Comparison of ENCODE assay signal across 6 cellular contexts in the genomic region with DNA sequence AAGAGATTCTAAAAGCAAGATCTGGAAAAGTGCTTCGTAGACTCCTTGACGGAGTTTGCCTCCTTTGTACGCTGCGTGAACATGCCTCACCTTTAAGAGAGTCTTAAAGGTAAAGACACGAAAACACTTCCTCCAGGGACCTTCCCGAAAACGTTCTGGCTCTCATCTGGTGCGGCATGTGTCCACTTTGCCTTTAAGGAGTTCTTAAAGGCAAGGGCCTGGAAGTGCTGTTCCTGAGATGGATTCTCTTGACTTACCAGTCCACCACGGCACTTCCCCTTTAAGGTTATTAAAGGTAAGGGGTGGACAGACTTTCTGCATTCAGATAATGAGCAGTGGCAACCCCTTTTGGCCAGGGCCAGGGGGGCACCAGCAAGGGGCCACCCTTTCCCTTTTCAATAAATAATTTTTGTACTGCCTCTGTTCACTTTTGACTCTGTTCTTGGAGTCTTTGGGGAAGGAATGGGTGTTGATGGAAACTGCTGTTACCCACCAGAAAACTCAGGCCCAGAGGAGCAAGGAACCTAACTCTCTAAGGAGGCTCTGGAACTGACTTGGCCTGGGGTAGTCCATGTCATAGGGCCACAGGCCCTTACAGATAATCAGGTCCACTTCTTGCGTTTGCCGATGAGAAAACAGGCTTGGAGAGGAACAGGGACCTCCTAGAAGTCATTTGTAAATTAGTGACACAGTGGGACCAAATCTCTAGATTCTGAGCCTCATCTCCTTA.
DNase-seq lines count a peak whose midpoint lies in the region; ATAC-seq lines count a peak whose summit lies in the region.

No MANE protein-coding gene starts in this region.

- peak overlapping the region in 2 of 5 donors; percentile 16 to 74 for H3K9ac ChIP-seq in subcutaneous abdominal adipose tissue (ENCODE audit: low read length in 5 of 5)

- H3K36me3 ChIP-seq in subcutaneous abdominal adipose tissue (ENCODE audit: control insufficient read depth in 5 of 5, insufficient read depth in 5 of 5, low read length in 5 of 5), result no peaks in the 10 kb centered on the region

- peak; percentile 36 for ATAC-seq in GM19467 (IDR thresholded peaks at IDR 0.05; ENCODE audit: unreplicated experiment)

- H3K27ac ChIP-seq in subcutaneous abdominal adipose tissue (ENCODE audit: low read depth, low read length), result no peak overlapping the region

- in situ Hi-C loops in ACHN (cut with HindIII; ENCODE audit: low pct_ligation_motif_present, low pct_unique_long_range_greater_than_20kb, low sequenced_read_pairs), result no loop called here

- H3K9me3 ChIP-seq in subcutaneous abdominal adipose tissue (ENCODE audit: control insufficient read depth in 5 of 5, low read length in 5 of 5), result no peaks in the 10 kb centered on the region

- H3K4me1 ChIP-seq in subcutaneous abdominal adipose tissue (ENCODE audit: control insufficient read depth in 5 of 5, insufficient read depth in 5 of 5, low read length in 5 of 5), result peaks cover 0 to 19% (median 12%) of the 10 kb centered on the region in 5 donors

- peaks cover 0 to 22% (median 15%) of the 10 kb centered on the region in 5 donors for H3K27me3 ChIP-seq in subcutaneous abdominal adipose tissue (ENCODE audit: control insufficient read depth in 5 of 5, insufficient read depth in 4 of 5, low read length in 5 of 5)

- DNase-seq in ACHN, result peak; percentile 86
- peak; percentile 76 for DNase-seq in MV-4-11 (lab: John Stamatoyannopoulos, UW)
- peak; percentile 58 for DNase-seq in activated CD4-positive, alpha-beta T cell treated with anti-CD3 and anti-CD28 coated beads for 48 hours
- DNase-seq in hepatic stellate cell (ENCODE audit: low spot score), result peak; percentile 76

- H3K4me3 ChIP-seq in subcutaneous abdominal adipose tissue (ENCODE audit: low read depth in 1 of 5, low read length in 5 of 5), result peak overlapping the region; percentile 60 to 70 (median 68)
